ENCODE assay signal across 37 cellular contexts in genomic region chr20:54020868-54021267, GRCh38. TPM values are rescaled to one million over a fixed set of nuclear protein-coding genes. Genes with fewer than 3 reads are reported as not detected.
DNase-seq lines count a peak whose midpoint lies in the region; ATAC-seq, FAIRE-seq and TF ChIP-seq lines count a peak whose summit lies in the region.
"Had no signal": no experiment of that assay in that cellular context is flagged by ENCODE, and none has a peak within 500 bp of the region (broad histone marks: within the 10 kb centered on the region; RNA-seq: fewer than 3 reads in every experiment).

No MANE protein-coding gene starts in this region.

- peaks cover 3% of the 10 kb centered on the region for H3K9me3 Mint-ChIP-seq in glutamatergic neuron (ENCODE audit: unreplicated experiment)
- H3K9me3 Mint-ChIP-seq: CD4-positive, alpha-beta memory T cell; CD4-positive, alpha-beta T cell; CD8-positive, alpha-beta memory T cell; CD8-positive, alpha-beta T cell had no signal

- RAD21 ChIA-PET in GM12878 (lab: Charles Lee; ENCODE audit: unreplicated experiment) = no interaction called here

- no peaks in the 10 kb centered on the region; the same call in 2 of the 3 replicates for H3K9me3 ChIP-seq in GM12878 (replicated peaks; ENCODE audit: control insufficient read depth, insufficient read depth, low read length)
- H3K9me3 ChIP-seq: A549; BE2C; BLaER1; BLaER1 treated with 17β-estradiol and CSF1 and Interleukin-3, amounts not matched to agents 10 nM and 100 nM; Caco-2 had no signal

- no peak overlapping the region for H3K4me3 ChIP-seq in GM12878
- H3K4me3 ChIP-seq: A549; BLaER1; BLaER1 treated with 17β-estradiol and CSF1 and Interleukin-3, amounts not matched to agents 10 nM and 100 nM had no signal

- peaks cover 46% of the 10 kb centered on the region for H3K4me1 Mint-ChIP-seq in glutamatergic neuron (ENCODE audit: low read depth, unreplicated experiment)
- H3K4me1 Mint-ChIP-seq: CD8-positive, alpha-beta memory T cell had no signal

- CTCF ChIA-PET in GM12878 (lab: Yijun Ruan, JAX) = no interaction called here

- no peaks in the 10 kb centered on the region for H3K36me3 ChIP-seq in GM12878 (ENCODE audit: control insufficient read depth in 2 of 2, insufficient read depth in 2 of 2, low read length in 1 of 2)
- H3K36me3 ChIP-seq: BE2C; BLaER1; BLaER1 treated with 17β-estradiol and CSF1 and Interleukin-3, amounts not matched to agents 10 nM and 100 nM had no signal

- H3K4me2 ChIP-seq in GM12878 (ENCODE audit: control insufficient read depth, insufficient read depth) = no peak overlapping the region
- H3K4me2 ChIP-seq: A549; BLaER1; BLaER1 treated with 17β-estradiol and CSF1 and Interleukin-3, amounts not matched to agents 10 nM and 100 nM had no signal

- peaks cover 2% of the 10 kb centered on the region for H3K27me3 Mint-ChIP-seq in glutamatergic neuron (ENCODE audit: unreplicated experiment)

- no peak for TF ChIP-seq RAD21 in GM12878 (IDR thresholded peaks at IDR 0.05; ENCODE audit: insufficient read depth, low read depth, low read length)

- intact Hi-C loops in GM12878 (cut with micrococcal nuclease; ENCODE audit: unreplicated experiment) = no loop called here

- DNase-seq in HTR-8/SVneo (ENCODE audit: insufficient read length, low spot score) = no peak
- no peak for DNase-seq in GM12878 (ENCODE audit: low read depth, low spot score)
- no peak for DNase-seq in glutamatergic neuron
- no peak for DNase-seq in HT-29 (ENCODE audit: low spot score)
- no peak for DNase-seq in G401 (ENCODE audit: low spot score)
- no peak for DNase-seq in SIG-M5 treated with dmso at 0.1 percent for 504 hours (lab: John Stamatoyannopoulos, UW; ENCODE audit: unreplicated experiment)
- DNase-seq: 8988T; ACHN; AML-193; BE2C; Caco-2; Calu3; CD4-positive, alpha-beta memory T cell; CD4-positive, alpha-beta T cell; CD4-positive, CD25-positive, alpha-beta regulatory T cell; CD8-positive, alpha-beta memory T cell; CD8-positive, alpha-beta T cell; COR-L47; DMS 273 treated with DMSO at 0.1 percent for 48 hours; DMS153; DMS53; DMS79; DMS79 treated with DMSO at 0.1 percent for 48 hours; DND-41; EL had no signal

- 85% methylated on average over 3 of the region's 3 CpGs for WGBS in GM12878 (ENCODE audit: insufficient coverage, insufficient replicate concordance, low lambda C conversion rate, missing lambda C conversion rate)

- BruUV-seq in GM12878 (replicated peaks; lab: Mats Ljungman, UMichigan) = no TSS peak

- FAIRE-seq in HTR-8/SVneo (lab: Jason Lieb, UNC) (peak; percentile 58), GM12878 (lab: Jason Lieb, UNC) (no peak)
- FAIRE-seq: A204.1, A549, D721Med had no signal

- SMC1A ChIA-PET in GM12878 (lab: Charles Lee; ENCODE audit: uncharacterized antibody, unreplicated experiment) = interaction anchor here (1.1 kb wide), 1 partner anchor 15 kb away, joined by 3 read pairs; no protein-coding TSS in a partner anchor

- TF ChIP-seq CTCF in GM12878 (IDR thresholded peaks at IDR 0.05 in 2 of 3, conservative IDR thresholded peaks at IDR 0.05 in 1 of 3; ENCODE audit: control insufficient read depth in 2 of 3, extremely low read depth in 1 of 3, insufficient read depth in 1 of 3, low read depth in 3 of 3, low read length in 3 of 3) = no peak
- no peak for TF ChIP-seq CTCF in glutamatergic neuron (IDR thresholded peaks at IDR 0.05; ENCODE audit: partially characterized antibody, unreplicated experiment)

- H2AFZ ChIP-seq in GM12878 (ENCODE audit: control insufficient read depth, low read depth, low read length) = no peak overlapping the region

- H3K36me3 Mint-ChIP-seq in glutamatergic neuron (ENCODE audit: unreplicated experiment) = no peaks in the 10 kb centered on the region
- H3K36me3 Mint-ChIP-seq: CD14-positive monocyte; CD8-positive, alpha-beta memory T cell; CD8-positive, alpha-beta T cell had no signal

- no peaks in the 10 kb centered on the region for H4K20me1 ChIP-seq in GM12878 (ENCODE audit: control insufficient read depth, insufficient read depth)
- H4K20me1 ChIP-seq: BLaER1; BLaER1 treated with 17β-estradiol and CSF1 and Interleukin-3, amounts not matched to agents 10 nM and 100 nM had no signal

- peaks cover 26% of the 10 kb centered on the region for H3K4me1 ChIP-seq in GM12878 (ENCODE audit: control insufficient read depth, insufficient read depth, low read length)
- H3K4me1 ChIP-seq: A549, BE2C, Caco-2 had no signal

- no peak for TF ChIP-seq EP300 in GM12878 (IDR thresholded peaks at IDR 0.05; ENCODE audit: borderline replicate concordance in 1 of 2, control insufficient read depth in 1 of 2, low read depth in 2 of 2, low read length in 2 of 2)

- ATAC-seq in GM12878 = no peak
- ATAC-seq: A549; CD8-positive, alpha-beta T cell had no signal

- H3K27ac ChIP-seq in GM12878 (ENCODE audit: control insufficient read depth, insufficient read depth) = no peak overlapping the region
- H3K27ac ChIP-seq: 22Rv1; A549; BLaER1; BLaER1 treated with 17β-estradiol and CSF1 and Interleukin-3, amounts not matched to agents 10 nM and 100 nM; C4-2B had no signal

- H3K9ac ChIP-seq in GM12878 (ENCODE audit: control insufficient read depth, insufficient read depth, low read length) = no peak overlapping the region
- H3K9ac ChIP-seq: BLaER1; BLaER1 treated with 17β-estradiol and CSF1 and Interleukin-3, amounts not matched to agents 10 nM and 100 nM had no signal

- H3K4me3 Mint-ChIP-seq in glutamatergic neuron (ENCODE audit: unreplicated experiment) = no peak overlapping the region
- H3K4me3 Mint-ChIP-seq: B cell; CD14-positive monocyte; CD4-positive, alpha-beta memory T cell; CD4-positive, alpha-beta T cell; CD4-positive, CD25-positive, alpha-beta regulatory T cell; CD8-positive, alpha-beta memory T cell; CD8-positive, alpha-beta T cell had no signal

- no peaks in the 10 kb centered on the region for H3K79me2 ChIP-seq in GM12878 (ENCODE audit: control insufficient read depth, insufficient read depth, low read length)

- POLR2A ChIA-PET in GM12878 (lab: Charles Lee) = interaction anchor here (0.5 to 0.6 kb wide), 2 partner anchors 85 to 1715 kb away, joined by 3 read pairs; no protein-coding TSS in a partner anchor

- in situ Hi-C loops in GM12878 (cut with MboI) = no loop called here
- in situ Hi-C loops in G401 (cut with HindIII; ENCODE audit: low sequenced_read_pairs) = no loop called here

- no peaks in the 10 kb centered on the region for H3K27me3 ChIP-seq in GM12878 (replicated peaks in 1 of 2; ENCODE audit: control insufficient read depth in 2 of 2, insufficient read depth in 2 of 2, low read length in 1 of 2)
- H3K27me3 ChIP-seq: BLaER1; BLaER1 treated with 17β-estradiol and CSF1 and Interleukin-3, amounts not matched to agents 10 nM and 100 nM had no signal

- TF ChIP-seq POLR2A in GM12878 (IDR thresholded peaks at IDR 0.05; ENCODE audit: low read depth, low read length) = no peak

- peak overlapping the region; percentile 96 for H3K27ac Mint-ChIP-seq in glutamatergic neuron (ENCODE audit: unreplicated experiment)
- H3K27ac Mint-ChIP-seq: B cell; CD14-positive monocyte; CD4-positive, alpha-beta memory T cell; CD4-positive, alpha-beta T cell; CD4-positive, CD25-positive, alpha-beta regulatory T cell; CD8-positive, alpha-beta memory T cell; CD8-positive, alpha-beta T cell had no signal

TF ChIP-seq in GM12878, 131 proteins besides CTCF, POLR2A, EP300 and RAD21:
- TF ChIP-seq BMI1 (IDR thresholded peaks at IDR 0.05; ENCODE audit: borderline replicate concordance) (no peak), SMARCA5 (IDR thresholded peaks at IDR 0.05) (no peak), TCF7 (IDR thresholded peaks at IDR 0.05; ENCODE audit: borderline replicate concordance) (no peak), NFXL1 (IDR thresholded peaks at IDR 0.05; ENCODE audit: borderline replicate concordance) (peak; percentile 78; the same call in 1 of the 2 replicates), TCF3 (IDR thresholded peaks at IDR 0.05; ENCODE audit: borderline replicate concordance, insufficient read depth, low read depth, low read length) (no peak), ETV6 (conservative IDR thresholded peaks at IDR 0.05 in 1 of 2, IDR thresholded peaks at IDR 0.05 in 1 of 2; ENCODE audit: borderline replicate concordance in 1 of 2, low read depth in 1 of 2) (peak in 1 of 2 experiments; percentile 61; a peak in 1 of 4 replicates), RUNX3 (IDR thresholded peaks at IDR 0.05; ENCODE audit: low read length) (no peak), POLR2AphosphoS5 (IDR thresholded peaks at IDR 0.05; ENCODE audit: low read length) (no peak)

RNA-seq across cellular contexts. Expression of gene BCAS1, which starts 49.5 kb away (rescaled TPM):
- total RNA-seq in GM12878 (2013; cell fraction: nucleolus; rRNA removed) = 1.1 and 1.2 TPM in 2 replicates
- total RNA-seq in GM12878 (2014; rRNA removed) = 0.45 and 0.54 TPM in 2 replicates
- 0.72 and 0.78 TPM in 2 replicates for total RNA-seq in GM12878 (2014; rRNA removed; fragmentation: Illumina TruSeq; extraction: Trizol)
- 0.56 TPM in 2 replicates for total RNA-seq in GM12878 (2021)
- 2.0 TPM for polyA plus RNA-seq in GM12878 (2011; ENCODE audit: low read depth)
- 0.24 and 0.34 TPM in 2 replicates for polyA plus RNA-seq in GM12878 (2011; rRNA removed)
- polyA plus RNA-seq in GM12878 (2011; cell fraction: cytosol; rRNA removed) = 0.23 and 0.25 TPM in 2 replicates
- polyA plus RNA-seq in GM12878 (2011; cell fraction: nucleus; rRNA removed) = 0.51 and 0.66 TPM in 2 replicates
- polyA plus RNA-seq in GM12878 (2012) = 3.0 and 5.4 TPM in 2 replicates
- 0.87 and 1.00 TPM in 2 replicates for polyA plus RNA-seq in GM12878 (2014; fragmentation: Illumina TruSeq; extraction: Trizol)
- polyA plus RNA-seq in GM12878 (2014; fragmentation: Nextera tagmentation; extraction: Ambion mirVana) = under 1 TPM; 0.21 to 0.51 TPM
- polyA plus RNA-seq in GM12878 (2014; rRNA removed) = 0.67 and 0.74 TPM in 2 replicates
- polyA plus RNA-seq in GM12878 (2016; fragmentation: Nextera tagmentation; extraction: Ambion mirVana) = 1 to 10 TPM in 1 of 2 experiments, under 1 TPM in 1; 0.54 to 1.4 TPM
- 0.67 and 0.80 TPM in 2 replicates for polyA minus RNA-seq in GM12878 (2011; rRNA and poly(A)+ RNA removed)
- polyA minus RNA-seq in GM12878 (2011; cell fraction: cytosol; rRNA and poly(A)+ RNA removed) = not detected in 2 replicates
- polyA minus RNA-seq in GM12878 (2011; cell fraction: nucleus; rRNA and poly(A)+ RNA removed) = 0.96 and 0.97 TPM in 2 replicates
- 0.32 TPM for total RNA-seq in glutamatergic neuron (ENCODE audit: unreplicated experiment)
- total RNA-seq in HT-29 (2014; rRNA removed; shearing (Covaris generic)) = 39.5 and 42.4 TPM in 2 replicates
- total RNA-seq in G401 (2014; rRNA removed; shearing (Covaris generic)) = under 0.01 TPM in 1 of 2 replicates, not detected in the other
- total RNA-seq: CD8-positive, alpha-beta T cell; Daoy had no signal
- polyA plus RNA-seq: AG04450, BJ had no signal

Comparison
In these comparisons a context has a peak if more than half of its experiments do, and no peak if none do; other contexts are left out.
1. RNA of gene BCAS1, which starts 49.5 kb away (total RNA-seq): 39.5 to 42.4 TPM in HT-29; 0.45 to 1.2 TPM in GM12878, 0.32 TPM in glutamatergic neuron (single experiment) and under 0.01 TPM in G401; every median in the first group is over 10 times any median in the second.